8 cellular contexts compared by ENCODE assay signal in genomic region chr1:25771246-25772114, GRCh38. TPM values are rescaled to one million over a fixed set of nuclear protein-coding genes. Genes with fewer than 3 reads are reported as not detected.
DNase-seq lines count a peak whose midpoint lies in the region; ATAC-seq and TF ChIP-seq lines count a peak whose summit lies in the region.

No MANE protein-coding gene starts in this region.

- H3K4me1 Mint-ChIP-seq in T-helper 17 cell = peaks cover 54% of the 10 kb centered on the region
- H3K4me1 Mint-ChIP-seq in stimulated activated effector memory CD8-positive, alpha-beta T cell treated with anti-CD3 and anti-CD28 coated beads, Interleukin-12 subunit alpha, Interleukin-12 subunit beta, amount 100 ng/mL, for 72 hours = peaks cover 45% of the 10 kb centered on the region

- H3K9me3 Mint-ChIP-seq in stimulated activated effector memory CD8-positive, alpha-beta T cell treated with anti-CD3 and anti-CD28 coated beads, Interleukin-12 subunit alpha, Interleukin-12 subunit beta, amount 100 ng/mL, for 72 hours = no peaks in the 10 kb centered on the region

- intact Hi-C loops in left ventricle myocardium inferior (cut with micrococcal nuclease) = no loop called here

- peaks cover 62% of the 10 kb centered on the region for H3K4me1 ChIP-seq in left ventricle myocardium inferior

- H3K27me3 Mint-ChIP-seq in T-helper 17 cell = no peaks in the 10 kb centered on the region

- ATAC-seq in T-helper 17 cell (no peak), GM18498 (IDR thresholded peaks at IDR 0.05; ENCODE audit: unreplicated experiment) (no peak)
- no peak for ATAC-seq in stimulated activated effector memory CD8-positive, alpha-beta T cell treated with anti-CD3 and anti-CD28 coated beads, Interleukin-12 subunit alpha, Interleukin-12 subunit beta, amount 100 ng/mL, for 72 hours

- peak overlapping the region; percentile 100 for H3K27ac Mint-ChIP-seq in T-helper 17 cell
- no peak overlapping the region for H3K27ac Mint-ChIP-seq in stimulated activated effector memory CD8-positive, alpha-beta T cell treated with anti-CD3 and anti-CD28 coated beads, Interleukin-12 subunit alpha, Interleukin-12 subunit beta, amount 100 ng/mL, for 72 hours

- H3K4me3 ChIP-seq in left ventricle myocardium inferior = peak overlapping the region; percentile 23

- peak; percentile 39 for DNase-seq in NCI-H2196 (lab: John Stamatoyannopoulos, UW; ENCODE audit: unreplicated experiment)
- DNase-seq in NCI-H2196 treated with DMSO at 0.1 percent for 48 hours (lab: John Stamatoyannopoulos, UW; ENCODE audit: unreplicated experiment) = no peak
- DNase-seq in T-helper 17 cell = no peak
- peak; percentile 74 for DNase-seq in left ventricle myocardium inferior
- peak; percentile 17 to 20 for DNase-seq in stimulated activated CD4-positive, alpha-beta T cell treated with anti-CD3 and anti-CD28 coated beads, Interleukin-4, amount 100 ng/mL, for 4 hours
- DNase-seq in stimulated activated effector memory CD8-positive, alpha-beta T cell treated with anti-CD3 and anti-CD28 coated beads, Interleukin-12 subunit alpha, Interleukin-12 subunit beta, amount 100 ng/mL, for 72 hours (ENCODE audit: low spot score in 2 of 2) = no peak
- DNase-seq in GM03348 (ENCODE audit: low spot score) = no peak

- no peaks in the 10 kb centered on the region for H3K9me3 ChIP-seq in T-helper 17 cell (ENCODE audit: control insufficient read depth, low read length, poor library complexity, severe bottlenecking)
- no peaks in the 10 kb centered on the region for H3K9me3 ChIP-seq in left ventricle myocardium inferior (replicated peaks)

- H3K36me3 ChIP-seq in left ventricle myocardium inferior = peaks cover 11% of the 10 kb centered on the region

- no peaks in the 10 kb centered on the region for H3K27me3 ChIP-seq in left ventricle myocardium inferior (ENCODE audit: low read depth)

- H3K4me3 Mint-ChIP-seq in T-helper 17 cell = peak overlapping the region; percentile 49
- H3K4me3 Mint-ChIP-seq in stimulated activated effector memory CD8-positive, alpha-beta T cell treated with anti-CD3 and anti-CD28 coated beads, Interleukin-12 subunit alpha, Interleukin-12 subunit beta, amount 100 ng/mL, for 72 hours = no peak overlapping the region

- no peak for TF ChIP-seq CTCF in left ventricle myocardium inferior (IDR thresholded peaks at IDR 0.05; ENCODE audit: borderline replicate concordance)

- peaks cover 14% of the 10 kb centered on the region for H3K36me3 Mint-ChIP-seq in T-helper 17 cell (ENCODE audit: low read depth)
- H3K36me3 Mint-ChIP-seq in stimulated activated effector memory CD8-positive, alpha-beta T cell treated with anti-CD3 and anti-CD28 coated beads, Interleukin-12 subunit alpha, Interleukin-12 subunit beta, amount 100 ng/mL, for 72 hours = peaks cover 4% of the 10 kb centered on the region

- peak overlapping the region; percentile 71 for H3K27ac ChIP-seq in left ventricle myocardium inferior (replicated peaks)

RNA-seq across cellular contexts. Expression of gene SELENON, which starts 28.5 kb away (rescaled TPM):
- total RNA-seq in T-helper 17 cell = 10 to 100 TPM; 24.5 to 25.2 TPM
- total RNA-seq in left ventricle myocardium inferior = 45.2 TPM

RNA-seq across cellular contexts. Expression of gene MTFR1L, which starts 48.3 kb away (rescaled TPM):
- total RNA-seq in T-helper 17 cell (10 to 100 TPM; 30.4 to 37.4 TPM), left ventricle myocardium inferior (252 TPM)

Comparison
In these comparisons a context has a peak if more than half of its experiments do, and no peak if none do; other contexts are left out.
1. DNase-seq: peak in NCI-H2196 (single experiment), left ventricle myocardium inferior (single experiment) and stimulated activated CD4-positive, alpha-beta T cell treated with anti-CD3 and anti-CD28 coated beads, Interleukin-4, amount 100 ng/mL, for 4 hours (2 of 2); none in NCI-H2196 treated with DMSO at 0.1 percent for 48 hours (single experiment), T-helper 17 cell (0 of 3), stimulated activated effector memory CD8-positive, alpha-beta T cell treated with anti-CD3 and anti-CD28 coated beads, Interleukin-12 subunit alpha, Interleukin-12 subunit beta, amount 100 ng/mL, for 72 hours (0 of 2) and GM03348 (single experiment).